13 cellular contexts compared by ENCODE assay signal in the genomic region with DNA sequence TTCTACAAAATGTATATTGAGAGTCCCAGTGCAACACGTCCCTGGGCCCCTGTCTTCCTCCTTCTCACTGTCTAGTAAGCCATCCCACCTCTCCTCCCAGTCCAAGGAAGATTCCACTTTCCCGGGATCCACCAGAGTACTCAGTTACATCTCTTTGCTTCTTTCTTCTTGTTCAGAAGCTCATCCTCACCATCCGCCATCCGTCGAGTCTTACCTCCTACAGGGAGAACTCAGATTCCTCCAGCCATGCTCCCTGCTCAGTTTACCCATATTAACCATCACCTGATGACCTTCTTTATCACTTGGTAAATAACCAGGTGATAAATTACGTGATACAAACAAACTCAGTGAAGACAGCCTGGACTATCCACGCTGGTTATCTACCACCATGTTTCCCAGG. TPM values are rescaled to one million over a fixed set of nuclear protein-coding genes. Genes with fewer than 3 reads are reported as not detected.
DNase-seq lines count a peak whose midpoint lies in the region; ATAC-seq and TF ChIP-seq lines count a peak whose summit lies in the region.
"Had no signal": no experiment of that assay in that cellular context is flagged by ENCODE, and none has a peak within 500 bp of the region (broad histone marks: within the 10 kb centered on the region; RNA-seq: fewer than 3 reads in every experiment).

No MANE protein-coding gene starts in this region.

- H3K4me1 ChIP-seq in DOHH2 (ENCODE audit: control insufficient read depth, low read length) (peaks cover 100% of the 10 kb centered on the region), neural progenitor cell (peaks cover 38% of the 10 kb centered on the region)
- H3K4me1 ChIP-seq: testis had no signal

- H3K9me3 ChIP-seq in DOHH2 (ENCODE audit: control insufficient read depth, insufficient read depth, low read length) = no peaks in the 10 kb centered on the region
- no peaks in the 10 kb centered on the region for H3K9me3 ChIP-seq in neural progenitor cell (ENCODE audit: low read depth)
- H3K9me3 ChIP-seq: breast epithelium, HAP-1, testis had no signal

- H3K27ac ChIP-seq in DOHH2 (ENCODE audit: low read depth, low read length) = no peak overlapping the region
- no peak overlapping the region for H3K27ac ChIP-seq in neural progenitor cell
- H3K27ac ChIP-seq: epithelial cell of prostate, testis had no signal

- H3K27me3 ChIP-seq in DOHH2 (ENCODE audit: control insufficient read depth, low read length) (no peaks in the 10 kb centered on the region), neural progenitor cell (no peaks in the 10 kb centered on the region)
- H3K27me3 ChIP-seq: breast epithelium, testis had no signal

- ATAC-seq in central memory CD8-positive, alpha-beta T cell (replicated peaks; ENCODE audit: extremely low read depth, poor library complexity, severe bottlenecking) = no peak
- ATAC-seq in GM18511 (IDR thresholded peaks at IDR 0.05; ENCODE audit: unreplicated experiment) (no peak), GM18858 (IDR thresholded peaks at IDR 0.05; ENCODE audit: unreplicated experiment) (no peak)
- ATAC-seq: K562 had no signal

- H3K79me2 ChIP-seq in DOHH2 (ENCODE audit: control insufficient read depth, low read length) (peaks cover 100% of the 10 kb centered on the region), neural progenitor cell (ENCODE audit: low read depth) (no peaks in the 10 kb centered on the region)

- H3K36me3 Mint-ChIP-seq in central memory CD8-positive, alpha-beta T cell (ENCODE audit: insufficient read depth) = peaks cover 43% of the 10 kb centered on the region
- no peaks in the 10 kb centered on the region for H3K36me3 Mint-ChIP-seq in neural progenitor cell

- TF ChIP-seq CTCF in DOHH2 (IDR thresholded peaks at IDR 0.05; ENCODE audit: low read depth, low read length, poor library complexity, severe bottlenecking) (no peak), neural progenitor cell (IDR thresholded peaks at IDR 0.05) (no peak)

- peaks cover 47% of the 10 kb centered on the region for H4K20me1 ChIP-seq in DOHH2 (ENCODE audit: control insufficient read depth, insufficient read depth, low read depth, low read length)
- H4K20me1 ChIP-seq in neural progenitor cell (ENCODE audit: low read depth) = peaks cover 40% of the 10 kb centered on the region

- peak overlapping the region; percentile 59 for H3K27ac Mint-ChIP-seq in central memory CD8-positive, alpha-beta T cell (ENCODE audit: low read depth)
- no peak overlapping the region for H3K27ac Mint-ChIP-seq in neural progenitor cell

- no peaks in the 10 kb centered on the region for H3K9me3 Mint-ChIP-seq in central memory CD8-positive, alpha-beta T cell
- H3K9me3 Mint-ChIP-seq in neural progenitor cell = no peaks in the 10 kb centered on the region

- H2AFZ ChIP-seq in neural progenitor cell (replicated peaks) = no peak overlapping the region

- no peak overlapping the region for H3K9ac ChIP-seq in neural progenitor cell

- H3F3A ChIP-seq in DOHH2 (ENCODE audit: control insufficient read depth, insufficient read depth) = peaks cover 12% of the 10 kb centered on the region
- peaks cover 22% of the 10 kb centered on the region for H3F3A ChIP-seq in neural progenitor cell (ENCODE audit: low read depth)

- H3K4me3 Mint-ChIP-seq in central memory CD8-positive, alpha-beta T cell = peak overlapping the region; percentile 73
- H3K4me3 Mint-ChIP-seq in neural progenitor cell = no peak overlapping the region

- H3K27me3 Mint-ChIP-seq in central memory CD8-positive, alpha-beta T cell = no peaks in the 10 kb centered on the region
- no peaks in the 10 kb centered on the region for H3K27me3 Mint-ChIP-seq in neural progenitor cell (ENCODE audit: insufficient read depth, low read depth)

- H3K4me2 ChIP-seq in DOHH2 (ENCODE audit: low read length) = peak overlapping the region; percentile 67
- H3K4me2 ChIP-seq in neural progenitor cell = peak overlapping the region; percentile 97

- H3K36me3 ChIP-seq in DOHH2 (ENCODE audit: control insufficient read depth, low read length) (peaks cover 33% of the 10 kb centered on the region), neural progenitor cell (no peaks in the 10 kb centered on the region)
- H3K36me3 ChIP-seq: breast epithelium, HAP-1 had no signal

- H3K4me3 ChIP-seq in DOHH2 (ENCODE audit: low read length) (no peak overlapping the region), neural progenitor cell (no peak overlapping the region)
- H3K4me3 ChIP-seq in Jurkat, Clone E6-1 (ENCODE audit: low read length) = peak overlapping the region; percentile 33
- H3K4me3 ChIP-seq: breast epithelium, HAP-1, K562, testis had no signal

- peaks cover 90% of the 10 kb centered on the region for H3K4me1 Mint-ChIP-seq in central memory CD8-positive, alpha-beta T cell
- peaks cover 59% of the 10 kb centered on the region for H3K4me1 Mint-ChIP-seq in neural progenitor cell

- DNase-seq in Jurkat, Clone E6-1 (ENCODE audit: low read depth, low spot score) = no peak
- no peak for DNase-seq in central memory CD8-positive, alpha-beta T cell (ENCODE audit: low spot score in 2 of 2)
- no peak for DNase-seq in neural progenitor cell (ENCODE audit: low spot score)
- DNase-seq in dedifferentiated amniotic fluid mesenchymal stem cell (ENCODE audit: extremely low spot score) = no peak
- no peak for DNase-seq in stimulated activated CD4-positive, alpha-beta T cell treated with anti-CD3 and anti-CD28 coated beads, Interleukin-2, amount 100 ng/mL, for 48 hours
- DNase-seq: testis had no signal

- H3K9me2 ChIP-seq in DOHH2 (replicated peaks; ENCODE audit: control insufficient read depth, low read length) = no peaks in the 10 kb centered on the region

RNA-seq across cellular contexts. Expression of a gene that starts 57.1 kb away (rescaled TPM):
- polyA plus RNA-seq in Jurkat, Clone E6-1 (2012; ENCODE audit: insufficient read depth, insufficient read length) = 99.1 TPM
- 14.8 and 16.0 TPM in 2 replicates for total RNA-seq in neural progenitor cell (ENCODE audit: low replicate concordance)
